Comparison of ENCODE assay signal across 1 cellular context in the genomic region with DNA sequence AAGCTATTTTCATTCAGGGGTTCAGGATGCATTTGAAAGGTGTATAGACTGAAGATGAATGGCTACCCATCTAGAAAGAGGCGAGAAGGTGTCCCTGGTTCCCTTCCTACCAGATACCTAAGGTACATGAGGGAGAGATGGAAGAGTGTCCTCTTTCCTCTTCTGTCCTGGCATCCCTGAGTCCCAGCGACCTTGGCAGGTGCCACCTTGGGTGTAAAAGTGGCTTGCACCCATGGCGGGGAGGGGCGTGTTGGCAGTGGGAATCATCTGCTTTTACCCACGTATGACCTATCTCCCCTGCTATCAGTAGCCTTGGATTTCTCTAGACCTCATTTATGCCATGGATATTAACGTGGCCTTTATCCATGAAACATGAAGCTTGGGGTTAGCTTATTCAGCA.
TF ChIP-seq lines count a peak whose summit lies in the region.

No MANE protein-coding gene starts in this region.

TF ChIP-seq in IMR-90, 13 proteins besides CTCF, POLR2A, EP300 and RAD21 (continued from another document):
- TF ChIP-seq, protein P1, sequence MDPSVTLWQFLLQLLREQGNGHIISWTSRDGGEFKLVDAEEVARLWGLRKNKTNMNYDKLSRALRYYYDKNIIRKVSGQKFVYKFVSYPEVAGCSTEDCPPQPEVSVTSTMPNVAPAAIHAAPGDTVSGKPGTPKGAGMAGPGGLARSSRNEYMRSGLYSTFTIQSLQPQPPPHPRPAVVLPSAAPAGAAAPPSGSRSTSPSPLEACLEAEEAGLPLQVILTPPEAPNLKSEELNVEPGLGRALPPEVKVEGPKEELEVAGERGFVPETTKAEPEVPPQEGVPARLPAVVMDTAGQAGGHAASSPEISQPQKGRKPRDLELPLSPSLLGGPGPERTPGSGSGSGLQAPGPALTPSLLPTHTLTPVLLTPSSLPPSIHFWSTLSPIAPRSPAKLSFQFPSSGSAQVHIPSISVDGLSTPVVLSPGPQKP (IDR thresholded peaks at IDR 0.05; ENCODE audit: borderline replicate concordance, low read depth, low read length) = no peak
- TF ChIP-seq RFX5 (IDR thresholded peaks at IDR 0.05; ENCODE audit: low read depth, low read length) = no peak
TF ChIP-seq in IMR-90: peak in this region for 0.
